Comparison of ENCODE assay signal across 39 cellular contexts in the genomic region with DNA sequence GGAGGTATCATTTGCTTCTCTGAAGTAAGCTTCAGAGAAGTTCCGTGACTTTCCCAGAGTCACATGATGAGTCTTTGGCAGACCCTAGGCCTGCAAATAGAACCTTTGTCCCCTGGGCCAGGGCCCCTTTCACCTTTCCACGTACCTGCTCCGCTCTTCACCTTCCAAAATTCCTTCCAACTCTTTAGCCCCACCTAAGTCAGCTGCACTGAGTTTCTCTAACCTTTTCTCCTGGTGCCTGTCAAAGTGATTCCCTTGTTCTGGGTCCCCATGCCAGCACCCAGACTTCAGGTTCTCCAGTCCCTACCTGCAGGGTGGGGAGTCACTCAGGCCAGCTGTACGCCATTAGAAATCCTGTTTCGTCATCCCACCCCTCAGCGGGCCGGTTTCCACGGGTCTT. TPM values are rescaled to one million over a fixed set of nuclear protein-coding genes. Genes with fewer than 3 reads are reported as not detected.
"Had no signal": no experiment of that assay in that cellular context is flagged by ENCODE, and none has a peak within 500 bp of the region (broad histone marks: within the 10 kb centered on the region; RNA-seq: fewer than 3 reads in every experiment).

No MANE protein-coding gene starts in this region.

- H3K27me3 ChIP-seq: MG63 had no signal

- H3K9me3 ChIP-seq: MG63 had no signal

- H3K36me3 ChIP-seq: MG63 had no signal

- H3K9ac ChIP-seq: KMS-11 had no signal

- H3K4me3 ChIP-seq: MG63 had no signal

- DNase-seq: Karpas-422, Kasumi-1, KG1, MG63, MM.1S, MV-4-11, NCI-H1048, NCI-H1092, NCI-H1092 treated with DMSO at 0.1 percent for 48 hours, NCI-H1105, NCI-H1105 treated with DMSO at 0.1 percent for 48 hours, NCI-H1417, NCI-H1417 treated with DMSO at 0.1 percent for 48 hours, NCI-H1436, NCI-H1436 treated with DMSO at 0.1 percent for 48 hours, NCI-H146, NCI-H1694, NCI-H1694 treated with DMSO at 0.1 percent for 48 hours, NCI-H187, NCI-H187 treated with DMSO at 0.1 percent for 48 hours, NCI-H1930, NCI-H2029, NCI-H2029 treated with DMSO at 0.1 percent for 48 hours, NCI-H2081, NCI-H2081 treated with DMSO at 0.1 percent for 48 hours, NCI-H2107, NCI-H2171, NCI-H2171 treated with DMSO at 0.1 percent for 48 hours, NCI-H2227 treated with DMSO at 0.1 percent for 48 hours, NCI-H226, NCI-H345, NCI-H446, NCI-H446 treated with DMSO at 0.1 percent for 48 hours, NCI-H510A had no signal

RNA-seq across cellular contexts. Expression of a gene that starts 12.8 kb away (rescaled TPM):
- total RNA-seq: LHCN-M2, M059J, MCF 10A, NCI-H460 had no signal
